1 cellular context compared by ENCODE assay signal in genomic region chr4:105748222-105748621, GRCh38.
TF ChIP-seq lines count a peak whose summit lies in the region.

No MANE protein-coding gene starts in this region.

TF ChIP-seq in GM12878, 131 proteins besides CTCF, POLR2A, EP300 and RAD21 (continued from another document):
- no peak for TF ChIP-seq RB1 (IDR thresholded peaks at IDR 0.05; ENCODE audit: borderline replicate concordance)
- peak; percentile 54; the same call in 1 of the 2 replicates for TF ChIP-seq GABPA (IDR thresholded peaks at IDR 0.05; ENCODE audit: low read depth)
- no peak for TF ChIP-seq SRF (IDR thresholded peaks at IDR 0.05; ENCODE audit: low read depth in 2 of 2, low read length in 2 of 2)
- TF ChIP-seq MEF2A (IDR thresholded peaks at IDR 0.05; ENCODE audit: insufficient read depth, low read depth, low read length), result peak; percentile 83
- no peak for TF ChIP-seq ZNF687 (IDR thresholded peaks at IDR 0.05)
